In the genomic region with DNA sequence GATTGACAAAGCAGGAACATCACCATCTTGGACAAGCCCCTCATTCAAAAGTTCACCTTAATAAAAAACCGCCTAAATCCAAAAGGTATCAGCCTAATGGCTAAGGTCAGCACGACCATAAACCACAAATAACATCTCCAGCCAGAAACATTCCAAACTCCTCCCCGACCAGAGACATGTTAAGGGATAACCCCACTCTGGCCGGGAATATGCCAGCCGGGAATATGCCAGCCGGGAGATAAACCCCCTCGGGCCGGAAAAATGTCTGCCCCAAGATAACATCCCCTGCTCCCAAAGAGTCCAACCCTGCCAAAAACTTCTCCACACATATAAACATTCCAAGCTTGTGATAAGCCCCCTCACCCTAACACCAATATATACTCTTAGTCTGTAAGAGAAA, we compare ENCODE assay signal across 1 cellular context.
TF ChIP-seq lines count a peak whose summit lies in the region.

No MANE protein-coding gene starts in this region.

TF ChIP-seq in GM23338, 12 proteins besides CTCF, POLR2A, EP300 and RAD21 (continued from another document):
- TF ChIP-seq, protein P1, sequence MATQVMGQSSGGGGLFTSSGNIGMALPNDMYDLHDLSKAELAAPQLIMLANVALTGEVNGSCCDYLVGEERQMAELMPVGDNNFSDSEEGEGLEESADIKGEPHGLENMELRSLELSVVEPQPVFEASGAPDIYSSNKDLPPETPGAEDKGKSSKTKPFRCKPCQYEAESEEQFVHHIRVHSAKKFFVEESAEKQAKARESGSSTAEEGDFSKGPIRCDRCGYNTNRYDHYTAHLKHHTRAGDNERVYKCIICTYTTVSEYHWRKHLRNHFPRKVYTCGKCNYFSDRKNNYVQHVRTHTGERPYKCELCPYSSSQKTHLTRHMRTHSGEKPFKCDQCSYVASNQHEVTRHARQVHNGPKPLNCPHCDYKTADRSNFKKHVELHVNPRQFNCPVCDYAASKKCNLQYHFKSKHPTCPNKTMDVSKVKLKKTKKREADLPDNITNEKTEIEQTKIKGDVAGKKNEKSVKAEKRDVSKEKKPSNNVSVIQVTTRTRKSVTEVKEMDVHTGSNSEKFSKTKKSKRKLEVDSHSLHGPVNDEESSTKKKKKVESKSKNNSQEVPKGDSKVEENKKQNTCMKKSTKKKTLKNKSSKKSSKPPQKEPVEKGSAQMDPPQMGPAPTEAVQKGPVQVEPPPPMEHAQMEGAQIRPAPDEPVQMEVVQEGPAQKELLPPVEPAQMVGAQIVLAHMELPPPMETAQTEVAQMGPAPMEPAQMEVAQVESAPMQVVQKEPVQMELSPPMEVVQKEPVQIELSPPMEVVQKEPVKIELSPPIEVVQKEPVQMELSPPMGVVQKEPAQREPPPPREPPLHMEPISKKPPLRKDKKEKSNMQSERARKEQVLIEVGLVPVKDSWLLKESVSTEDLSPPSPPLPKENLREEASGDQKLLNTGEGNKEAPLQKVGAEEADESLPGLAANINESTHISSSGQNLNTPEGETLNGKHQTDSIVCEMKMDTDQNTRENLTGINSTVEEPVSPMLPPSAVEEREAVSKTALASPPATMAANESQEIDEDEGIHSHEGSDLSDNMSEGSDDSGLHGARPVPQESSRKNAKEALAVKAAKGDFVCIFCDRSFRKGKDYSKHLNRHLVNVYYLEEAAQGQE (IDR thresholded peaks at IDR 0.05; ENCODE audit: unreplicated experiment): no peak
- TF ChIP-seq, protein P2, sequence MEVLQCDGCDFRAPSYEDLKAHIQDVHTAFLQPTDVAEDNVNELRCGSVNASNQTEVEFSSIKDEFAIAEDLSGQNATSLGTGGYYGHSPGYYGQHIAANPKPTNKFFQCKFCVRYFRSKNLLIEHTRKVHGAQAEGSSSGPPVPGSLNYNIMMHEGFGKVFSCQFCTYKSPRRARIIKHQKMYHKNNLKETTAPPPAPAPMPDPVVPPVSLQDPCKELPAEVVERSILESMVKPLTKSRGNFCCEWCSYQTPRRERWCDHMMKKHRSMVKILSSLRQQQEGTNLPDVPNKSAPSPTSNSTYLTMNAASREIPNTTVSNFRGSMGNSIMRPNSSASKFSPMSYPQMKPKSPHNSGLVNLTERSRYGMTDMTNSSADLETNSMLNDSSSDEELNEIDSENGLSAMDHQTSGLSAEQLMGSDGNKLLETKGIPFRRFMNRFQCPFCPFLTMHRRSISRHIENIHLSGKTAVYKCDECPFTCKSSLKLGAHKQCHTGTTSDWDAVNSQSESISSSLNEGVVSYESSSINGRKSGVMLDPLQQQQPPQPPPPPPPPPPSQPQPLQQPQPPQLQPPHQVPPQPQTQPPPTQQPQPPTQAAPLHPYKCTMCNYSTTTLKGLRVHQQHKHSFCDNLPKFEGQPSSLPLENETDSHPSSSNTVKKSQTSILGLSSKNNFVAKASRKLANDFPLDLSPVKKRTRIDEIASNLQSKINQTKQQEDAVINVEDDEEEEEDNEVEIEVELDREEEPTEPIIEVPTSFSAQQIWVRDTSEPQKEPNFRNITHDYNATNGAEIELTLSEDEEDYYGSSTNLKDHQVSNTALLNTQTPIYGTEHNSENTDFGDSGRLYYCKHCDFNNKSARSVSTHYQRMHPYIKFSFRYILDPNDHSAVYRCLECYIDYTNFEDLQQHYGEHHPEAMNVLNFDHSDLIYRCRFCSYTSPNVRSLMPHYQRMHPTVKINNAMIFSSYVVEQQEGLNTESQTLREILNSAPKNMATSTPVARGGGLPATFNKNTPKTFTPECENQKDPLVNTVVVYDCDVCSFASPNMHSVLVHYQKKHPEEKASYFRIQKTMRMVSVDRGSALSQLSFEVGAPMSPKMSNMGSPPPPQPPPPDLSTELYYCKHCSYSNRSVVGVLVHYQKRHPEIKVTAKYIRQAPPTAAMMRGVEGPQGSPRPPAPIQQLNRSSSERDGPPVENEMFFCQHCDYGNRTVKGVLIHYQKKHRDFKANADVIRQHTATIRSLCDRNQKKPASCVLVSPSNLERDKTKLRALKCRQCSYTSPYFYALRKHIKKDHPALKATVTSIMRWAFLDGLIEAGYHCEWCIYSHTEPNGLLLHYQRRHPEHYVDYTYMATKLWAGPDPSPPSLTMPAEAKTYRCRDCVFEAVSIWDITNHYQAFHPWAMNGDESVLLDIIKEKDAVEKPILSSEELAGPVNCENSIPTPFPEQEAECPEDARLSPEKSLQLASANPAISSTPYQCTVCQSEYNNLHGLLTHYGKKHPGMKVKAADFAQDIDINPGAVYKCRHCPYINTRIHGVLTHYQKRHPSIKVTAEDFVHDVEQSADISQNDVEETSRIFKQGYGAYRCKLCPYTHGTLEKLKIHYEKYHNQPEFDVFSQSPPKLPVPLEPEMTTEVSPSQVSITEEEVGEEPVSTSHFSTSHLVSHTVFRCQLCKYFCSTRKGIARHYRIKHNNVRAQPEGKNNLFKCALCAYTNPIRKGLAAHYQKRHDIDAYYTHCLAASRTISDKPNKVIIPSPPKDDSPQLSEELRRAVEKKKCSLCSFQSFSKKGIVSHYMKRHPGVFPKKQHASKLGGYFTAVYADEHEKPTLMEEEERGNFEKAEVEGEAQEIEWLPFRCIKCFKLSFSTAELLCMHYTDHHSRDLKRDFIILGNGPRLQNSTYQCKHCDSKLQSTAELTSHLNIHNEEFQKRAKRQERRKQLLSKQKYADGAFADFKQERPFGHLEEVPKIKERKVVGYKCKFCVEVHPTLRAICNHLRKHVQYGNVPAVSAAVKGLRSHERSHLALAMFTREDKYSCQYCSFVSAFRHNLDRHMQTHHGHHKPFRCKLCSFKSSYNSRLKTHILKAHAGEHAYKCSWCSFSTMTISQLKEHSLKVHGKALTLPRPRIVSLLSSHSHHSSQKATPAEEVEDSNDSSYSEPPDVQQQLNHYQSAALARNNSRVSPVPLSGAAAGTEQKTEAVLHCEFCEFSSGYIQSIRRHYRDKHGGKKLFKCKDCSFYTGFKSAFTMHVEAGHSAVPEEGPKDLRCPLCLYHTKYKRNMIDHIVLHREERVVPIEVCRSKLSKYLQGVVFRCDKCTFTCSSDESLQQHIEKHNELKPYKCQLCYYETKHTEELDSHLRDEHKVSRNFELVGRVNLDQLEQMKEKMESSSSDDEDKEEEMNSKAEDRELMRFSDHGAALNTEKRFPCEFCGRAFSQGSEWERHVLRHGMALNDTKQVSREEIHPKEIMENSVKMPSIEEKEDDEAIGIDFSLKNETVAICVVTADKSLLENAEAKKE (CRISPR knock-in tag; IDR thresholded peaks at IDR 0.05): no peak
- no peak for TF ChIP-seq JUNB (IDR thresholded peaks at IDR 0.05; ENCODE audit: unreplicated experiment)
- no peak for TF ChIP-seq POLR2AphosphoS5 (IDR thresholded peaks at IDR 0.05; ENCODE audit: low read depth)
